21 cellular contexts compared by ENCODE assay signal in the genomic region with DNA sequence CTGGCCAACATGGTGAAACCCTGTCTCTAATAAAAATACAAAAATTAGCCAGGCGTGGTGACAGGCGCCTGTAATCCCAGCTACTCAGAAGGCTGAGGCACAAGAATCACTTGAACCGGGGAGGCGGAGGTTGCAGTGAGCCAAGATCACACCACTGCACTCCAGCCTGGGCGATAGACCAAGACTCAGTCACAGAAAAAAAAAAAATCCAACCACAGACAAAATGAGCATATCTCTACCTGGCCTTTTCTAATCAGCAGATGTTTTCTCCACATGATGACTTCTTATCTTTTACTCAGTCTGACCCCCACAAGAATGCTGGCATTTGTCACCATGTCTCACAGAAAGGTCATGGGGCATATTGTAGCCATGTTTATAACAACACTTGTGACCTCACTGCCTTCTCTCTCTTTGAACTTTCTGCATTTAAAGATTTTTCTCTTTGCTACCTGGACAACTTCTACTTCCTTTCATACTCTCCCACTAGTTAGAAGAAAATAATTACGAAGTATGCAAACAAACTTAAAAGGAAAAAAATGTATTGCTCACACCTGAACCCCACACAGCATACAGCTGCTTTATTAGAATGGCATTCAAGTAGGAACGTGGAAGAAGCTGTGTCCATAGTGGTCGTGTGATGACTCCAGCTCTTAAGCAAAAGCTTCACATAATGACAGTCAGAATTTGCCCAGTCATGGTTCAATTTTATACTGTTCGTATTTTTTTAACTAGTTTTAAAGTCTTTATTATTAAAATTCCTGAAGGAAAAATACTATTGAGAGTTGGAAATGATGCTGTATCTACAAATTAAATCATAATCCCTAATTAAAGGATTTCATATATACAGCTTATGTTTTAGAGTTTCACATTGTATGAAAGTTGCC.
DNase-seq lines count a peak whose midpoint lies in the region; ATAC-seq, FAIRE-seq and TF ChIP-seq lines count a peak whose summit lies in the region.
"Had no signal": no experiment of that assay in that cellular context is flagged by ENCODE, and none has a peak within 500 bp of the region (broad histone marks: within the 10 kb centered on the region; RNA-seq: fewer than 3 reads in every experiment).

No MANE protein-coding gene starts in this region.

- no peaks in the 10 kb centered on the region for H3K4me1 Mint-ChIP-seq in nephron
- H3K4me1 Mint-ChIP-seq: T-cell had no signal

- no peak for DNase-seq in GM12892 (ENCODE audit: insufficient read length)
- peak in 1 of 4 experiments; percentile 31 for DNase-seq in K562 (ENCODE audit: extremely low read depth in 1 of 4, low spot score in 3 of 4)
- no peak for DNase-seq in DMS53 treated with DMSO at 0.1 percent for 48 hours (lab: John Stamatoyannopoulos, UW; ENCODE audit: unreplicated experiment)
- no peak for DNase-seq in activated effector memory CD4-positive, alpha-beta T cell treated with Interleukin-2 at 50 U/mL for 16 hours
- DNase-seq in Ammon's horn (ENCODE audit: low spot score) = no peak
- DNase-seq: Calu3; CD4-positive, alpha-beta T cell; EL; NCI-H1105 treated with DMSO at 0.1 percent for 48 hours; NCI-H1694 treated with DMSO at 0.1 percent for 48 hours; NCI-H748 treated with DMSO at 0.1 percent for 48 hours; OCI-M1; SIG-M5; T-cell had no signal

- FAIRE-seq in GM12892 (lab: Jason Lieb, UNC) (peak; percentile 72), K562 (lab: Jason Lieb, UNC) (no peak)
- FAIRE-seq: GM12878, GM18507, HTR-8/SVneo had no signal

- H3K27me3 ChIP-seq in K562 (ENCODE audit: control insufficient read depth in 2 of 2, insufficient read depth in 2 of 2, low read length in 2 of 2) = no peaks in the 10 kb centered on the region

- in situ Hi-C loops in K562 (cut with MboI) = no loop called here

- H3K27ac ChIP-seq in K562 (ENCODE audit: extremely low read depth, low read depth, low read length) = peak overlapping the region; percentile 15; the same call in 1 of the 3 replicates
- H3K27ac ChIP-seq: RWPE1 had no signal

- TF ChIP-seq POLR2A in GM12892 (IDR thresholded peaks at IDR 0.05; ENCODE audit: low read depth, low read length) (no peak), K562 (conservative IDR thresholded peaks at IDR 0.05) (no peak)

- POLR2A ChIA-PET in K562 (lab: Yijun Ruan, JAX) = interaction anchor here (2.7 kb wide), 1 partner anchor 10 kb away, joined by 7 read pairs; no protein-coding TSS in a partner anchor

- H2AFZ ChIP-seq in K562 (ENCODE audit: low read depth, low read length) = no peak overlapping the region

- peaks cover 0 to 7% of the 10 kb centered on the region in 2 experiments; a peak in 1 of 5 replicates for H3K4me1 ChIP-seq in K562 (replicated peaks in 1 of 2; ENCODE audit: control insufficient read depth in 2 of 2, insufficient read depth in 2 of 2, low read length in 2 of 2)

- no peaks in the 10 kb centered on the region for H3K79me2 ChIP-seq in K562 (ENCODE audit: control insufficient read depth, insufficient read depth, low read length)

- H3K4me3 ChIP-seq in K562 = no peak overlapping the region
- H3K4me3 ChIP-seq: GM12878 had no signal

- TF ChIP-seq CTCF in K562 (IDR thresholded peaks at IDR 0.05 in 2 of 3, conservative IDR thresholded peaks at IDR 0.05 in 1 of 3; ENCODE audit: insufficient read depth in 2 of 3, low read depth in 1 of 3, low read length in 3 of 3) (no peak), nephron (IDR thresholded peaks at IDR 0.05; ENCODE audit: unreplicated experiment in 3 of 3) (no peak)

- WGBS in K562 (ENCODE audit: insufficient coverage, low coverage, missing lambda C conversion rate) = 25% methylated on average over 8 of the region's 9 CpGs

- peaks cover 3% of the 10 kb centered on the region for H3K27me3 Mint-ChIP-seq in nephron (ENCODE audit: low read depth)
- H3K27me3 Mint-ChIP-seq: CD4-positive, alpha-beta T cell had no signal

- CTCF ChIA-PET in K562 (lab: Yijun Ruan, JAX; ENCODE audit: low intra/inter-chr PET ratio) = no interaction called here

- H4K20me1 ChIP-seq in K562 (replicated peaks; ENCODE audit: control insufficient read depth, insufficient read depth, low read length) = no peaks in the 10 kb centered on the region

- peaks cover 19% of the 10 kb centered on the region for H3K36me3 Mint-ChIP-seq in nephron (ENCODE audit: low read depth)
- H3K36me3 Mint-ChIP-seq: T-cell had no signal

- intact Hi-C loops in K562 (cut with micrococcal nuclease) = no loop called here

- H3K4me2 ChIP-seq in K562 (ENCODE audit: insufficient read depth, low read length) = no peak overlapping the region

- H3K36me3 ChIP-seq in K562 (ENCODE audit: control insufficient read depth, insufficient read depth, low read length) = peaks cover 9% of the 10 kb centered on the region; the same call in 2 of the 3 replicates

- no peak for TF ChIP-seq EP300 in K562 (IDR thresholded peaks at IDR 0.05; ENCODE audit: low read length)

- TF ChIP-seq RAD21 in K562 (CRISPR knock-in tag; conservative IDR thresholded peaks at IDR 0.05 in 1 of 2, IDR thresholded peaks at IDR 0.05 in 1 of 2) = no peak

- peak overlapping the region in 2 of 3 experiments; percentile 11 to 24 for H3K27ac Mint-ChIP-seq in nephron
- H3K27ac Mint-ChIP-seq: CD4-positive, alpha-beta T cell; T-cell had no signal

- no peaks in the 10 kb centered on the region for H3K9me3 Mint-ChIP-seq in nephron
- H3K9me3 Mint-ChIP-seq: CD4-positive, alpha-beta T cell; T-cell had no signal

- BruUV-seq in K562 (replicated peaks; lab: Mats Ljungman, UMichigan) = no TSS peak

- no peak overlapping the region for H3K4me3 Mint-ChIP-seq in nephron
- H3K4me3 Mint-ChIP-seq: CD4-positive, alpha-beta T cell; T-cell had no signal

- H3K9ac ChIP-seq in K562 (ENCODE audit: insufficient read depth in 1 of 2, low read depth in 2 of 2, low read length in 2 of 2) = no peak overlapping the region

- ATAC-seq in K562 (no peak), GM19328 (IDR thresholded peaks at IDR 0.05; ENCODE audit: unreplicated experiment) (no peak)
- ATAC-seq: GM12878, SK-N-SH treated with all-trans-retinoic acid at 6 μM for 48 hours, T-cell had no signal

- H3K9me1 ChIP-seq in K562 (ENCODE audit: control insufficient read depth, insufficient read depth, low read length) = no peaks in the 10 kb centered on the region

- H3K9me3 ChIP-seq in K562 (replicated peaks; ENCODE audit: control insufficient read depth, insufficient read depth, low read depth, low read length) = no peaks in the 10 kb centered on the region

TF ChIP-seq in K562, 482 proteins besides CTCF, POLR2A, EP300 and RAD21 (continues in another document):
- TF ChIP-seq NR2C2 (CRISPR knock-in tag; IDR thresholded peaks at IDR 0.05) (no peak), NR2C2 (tag; IDR thresholded peaks at IDR 0.05) (peak; percentile 76), TCF3 (CRISPR knock-in tag; IDR thresholded peaks at IDR 0.05) (no peak), RBM15 (IDR thresholded peaks at IDR 0.05; ENCODE audit: insufficient read depth, low read length) (no peak), CXXC5 (CRISPR knock-in tag; IDR thresholded peaks at IDR 0.05) (no peak), ZNF717 (CRISPR knock-in tag; IDR thresholded peaks at IDR 0.05) (no peak), ZBED1 (IDR thresholded peaks at IDR 0.05) (no peak), U2AF1 (optimal IDR thresholded peaks at IDR 0.05; ENCODE audit: low read depth, low read length) (no peak), SMC3 (conservative IDR thresholded peaks at IDR 0.05; ENCODE audit: insufficient read depth, low read depth, low read length) (no peak), MCM7 (IDR thresholded peaks at IDR 0.05) (no peak), SIN3B (IDR thresholded peaks at IDR 0.05; ENCODE audit: low read depth) (no peak), SREBF1 (IDR thresholded peaks at IDR 0.05; ENCODE audit: borderline replicate concordance, low read depth, low read length) (no peak), ZNF124 (CRISPR knock-in tag; IDR thresholded peaks at IDR 0.05) (no peak), CBFA2T3 (IDR thresholded peaks at IDR 0.05) (peak; percentile 70), ZFX (CRISPR knock-in tag; IDR thresholded peaks at IDR 0.05) (no peak), CC2D1A (IDR thresholded peaks at IDR 0.05) (no peak), PYGO2 (tag; IDR thresholded peaks at IDR 0.05) (no peak), ZNF212 (CRISPR knock-in tag; IDR thresholded peaks at IDR 0.05) (no peak), KAT2B (IDR thresholded peaks at IDR 0.05; ENCODE audit: low read depth, low read length) (no peak), NFXL1 (CRISPR knock-in tag; IDR thresholded peaks at IDR 0.05) (no peak), ZNF76 (CRISPR knock-in tag; IDR thresholded peaks at IDR 0.05; ENCODE audit: borderline replicate concordance) (no peak), MEF2A (IDR thresholded peaks at IDR 0.05; ENCODE audit: control insufficient read depth, low read depth, low read length) (no peak), ETS2 (tag; IDR thresholded peaks at IDR 0.05; ENCODE audit: borderline replicate concordance, poor library complexity, severe bottlenecking) (no peak), FUS (optimal IDR thresholded peaks at IDR 0.05; ENCODE audit: low read depth, low read length) (no peak), TEAD4 (IDR thresholded peaks at IDR 0.05; ENCODE audit: low read length) (peak; percentile 57), TEAD4 (CRISPR knock-in tag; IDR thresholded peaks at IDR 0.05; ENCODE audit: borderline replicate concordance) (no peak), ZNF24 (IDR thresholded peaks at IDR 0.05) (no peak), U2AF2 (optimal IDR thresholded peaks at IDR 0.05; ENCODE audit: low read depth, low read length) (no peak), RHOXF2B (CRISPR knock-in tag; conservative IDR thresholded peaks at IDR 0.05) (no peak), ZNF507 (tag; conservative IDR thresholded peaks at IDR 0.05) (no peak), RFX7 (CRISPR knock-in tag; IDR thresholded peaks at IDR 0.05) (no peak), PHF21A (IDR thresholded peaks at IDR 0.05; ENCODE audit: borderline replicate concordance, low read depth) (no peak), ETV5 (CRISPR knock-in tag; IDR thresholded peaks at IDR 0.05; ENCODE audit: low read depth) (no peak), SMAD4 (CRISPR knock-in tag; conservative IDR thresholded peaks at IDR 0.05) (peak; percentile 44), MTF1 (CRISPR knock-in tag; IDR thresholded peaks at IDR 0.05; ENCODE audit: borderline replicate concordance) (no peak), LCOR (CRISPR knock-in tag; IDR thresholded peaks at IDR 0.05) (no peak), ILF3 (IDR thresholded peaks at IDR 0.05; ENCODE audit: borderline replicate concordance) (no peak)
- TF ChIP-seq, protein P1, sequence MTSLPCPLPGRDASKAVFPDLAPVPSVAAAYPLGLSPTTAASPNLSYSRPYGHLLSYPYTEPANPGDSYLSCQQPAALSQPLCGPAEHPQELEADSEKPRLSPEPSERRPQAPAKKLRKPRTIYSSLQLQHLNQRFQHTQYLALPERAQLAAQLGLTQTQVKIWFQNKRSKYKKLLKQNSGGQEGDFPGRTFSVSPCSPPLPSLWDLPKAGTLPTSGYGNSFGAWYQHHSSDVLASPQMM (CRISPR knock-in tag; IDR thresholded peaks at IDR 0.05) = no peak
